ENCODE assay signal across 11 cellular contexts in genomic region chr14:24959791-24960331, GRCh38.
DNase-seq lines count a peak whose midpoint lies in the region; ATAC-seq and TF ChIP-seq lines count a peak whose summit lies in the region.
"Had no signal": no experiment of that assay in that cellular context is flagged by ENCODE, and none has a peak within 500 bp of the region (broad histone marks: within the 10 kb centered on the region; RNA-seq: fewer than 3 reads in every experiment).

No MANE protein-coding gene starts in this region.

- no peak for TF ChIP-seq POLR2A in prostate gland (IDR thresholded peaks at IDR 0.05)

- WGBS in prostate gland = 32% methylated on average over 1 of the region's 1 CpG

- peak overlapping the region in 45 of 59 donors; percentile 6 to 79 (median 47) for H3K27ac ChIP-seq in dorsolateral prefrontal cortex
- H3K27ac ChIP-seq in prostate gland = peak overlapping the region; percentile 11 to 46
- H3K27ac ChIP-seq: RWPE1 had no signal

- H3K4me1 ChIP-seq in prostate gland (replicated peaks) = no peaks in the 10 kb centered on the region

- intact Hi-C loops in dorsolateral prefrontal cortex (cut with DNase I) = loop anchor here in 1 of 2 donors (5.0 to 10.0 kb wide), 2 partner anchors 72 to 175 kb away; no protein-coding TSS in a partner anchor
- intact Hi-C loops in prostate gland (cut with DNase I) = loop anchor here (5.0 kb wide), 1 partner anchor 87 kb away; no protein-coding TSS in a partner anchor
- intact Hi-C loops in activated CD8-positive, alpha-beta T cell treated with anti-CD3 and anti-CD28 coated beads for 36 hours (cut with micrococcal nuclease) = no loop called here

- no peaks in the 10 kb centered on the region for H3K9me3 ChIP-seq in prostate gland

- H3K4me3 ChIP-seq in dorsolateral prefrontal cortex (no peak overlapping the region), prostate gland (no peak overlapping the region)

- no peak overlapping the region for H3K4me3 Mint-ChIP-seq in activated CD8-positive, alpha-beta T cell treated with anti-CD3 and anti-CD28 coated beads for 36 hours
- H3K4me3 Mint-ChIP-seq: CD4-positive, alpha-beta memory T cell had no signal

- no peaks in the 10 kb centered on the region for H3K27me3 ChIP-seq in dorsolateral prefrontal cortex
- no peaks in the 10 kb centered on the region for H3K27me3 ChIP-seq in prostate gland (replicated peaks; ENCODE audit: insufficient read depth)

- no peaks in the 10 kb centered on the region for H3K36me3 ChIP-seq in prostate gland

- H3K4me1 Mint-ChIP-seq in activated CD8-positive, alpha-beta T cell treated with anti-CD3 and anti-CD28 coated beads for 36 hours (ENCODE audit: low read depth) = no peaks in the 10 kb centered on the region
- H3K4me1 Mint-ChIP-seq: CD4-positive, alpha-beta memory T cell had no signal

- no peak overlapping the region for H3K27ac Mint-ChIP-seq in activated CD8-positive, alpha-beta T cell treated with anti-CD3 and anti-CD28 coated beads for 36 hours
- H3K27ac Mint-ChIP-seq: CD4-positive, alpha-beta memory T cell had no signal

- ATAC-seq in GM19025 (IDR thresholded peaks at IDR 0.05; ENCODE audit: low read depth, unreplicated experiment) (peak; percentile 84), HG02885 (IDR thresholded peaks at IDR 0.05; ENCODE audit: poor library complexity, unreplicated experiment) (peak; percentile 69)
- no peak for ATAC-seq in activated CD8-positive, alpha-beta T cell treated with anti-CD3 and anti-CD28 coated beads for 36 hours

- no peaks in the 10 kb centered on the region for H3K9me3 Mint-ChIP-seq in activated CD8-positive, alpha-beta T cell treated with anti-CD3 and anti-CD28 coated beads for 36 hours

- TF ChIP-seq CTCF in dorsolateral prefrontal cortex (IDR thresholded peaks at IDR 0.05 in 54 of 56, conservative IDR thresholded peaks at IDR 0.05 in 2 of 56; ENCODE audit: low read depth in 1 of 56, partially characterized antibody in 56 of 56) (no peak), prostate gland (IDR thresholded peaks at IDR 0.05) (no peak)
- TF ChIP-seq CTCF in activated CD8-positive, alpha-beta T cell treated with anti-CD3 and anti-CD28 coated beads for 36 hours (IDR thresholded peaks at IDR 0.05) = no peak

- DNase-seq in dorsolateral prefrontal cortex = no peak
- DNase-seq in prostate gland (ENCODE audit: low spot score) = no peak
- no peak for DNase-seq in retina
- no peak for DNase-seq in activated CD8-positive, alpha-beta T cell treated with anti-CD3 and anti-CD28 coated beads for 36 hours
- no peak for DNase-seq in GM19240 (ENCODE audit: insufficient read length, low spot score)
- no peak for DNase-seq in LoVo (ENCODE audit: low spot score)
- DNase-seq: CD4-positive, alpha-beta memory T cell; kidney had no signal

- POLR2A ChIA-PET in activated CD8-positive, alpha-beta T cell treated with anti-CD3 and anti-CD28 coated beads for 36 hours (lab: Charles Lee) = no interaction called here

- H3K36me3 Mint-ChIP-seq in activated CD8-positive, alpha-beta T cell treated with anti-CD3 and anti-CD28 coated beads for 36 hours (ENCODE audit: low read depth) = no peaks in the 10 kb centered on the region
- H3K36me3 Mint-ChIP-seq: CD4-positive, alpha-beta memory T cell had no signal

- H3K27me3 Mint-ChIP-seq in activated CD8-positive, alpha-beta T cell treated with anti-CD3 and anti-CD28 coated beads for 36 hours = peaks cover 5% of the 10 kb centered on the region

- CTCF ChIA-PET in activated CD8-positive, alpha-beta T cell treated with anti-CD3 and anti-CD28 coated beads for 36 hours (lab: Charles Lee) = no interaction called here
